In genomic region chr1:114107474-114108175, GRCh38 we compare ENCODE assay signal across 29 cellular contexts. TPM values are rescaled to one million over a fixed set of nuclear protein-coding genes. Genes with fewer than 3 reads are reported as not detected.
DNase-seq lines count a peak whose midpoint lies in the region; ATAC-seq and TF ChIP-seq lines count a peak whose summit lies in the region.
"Had no signal": no experiment of that assay in that cellular context is flagged by ENCODE, and none has a peak within 500 bp of the region (broad histone marks: within the 10 kb centered on the region; RNA-seq: fewer than 3 reads in every experiment).

No MANE protein-coding gene starts in this region.

- H3K27ac ChIP-seq in HCT116 (ENCODE audit: low read depth, low read length), result no peak overlapping the region
- no peak overlapping the region for H3K27ac ChIP-seq in VCaP
- no peak overlapping the region for H3K27ac ChIP-seq in neural progenitor cell
- H3K27ac ChIP-seq in RWPE1, result no peak overlapping the region
- H3K27ac ChIP-seq: esophagus muscularis mucosa, neutrophil had no signal

- no TSS peak for BruUV-seq in HCT116 (replicated peaks; lab: Mats Ljungman, UMichigan)

- H3K27me3 ChIP-seq in HCT116 (ENCODE audit: insufficient read depth, low read length) (peaks cover 2% of the 10 kb centered on the region; the same call in 1 of the 2 replicates), neural progenitor cell (no peaks in the 10 kb centered on the region)
- H3K27me3 ChIP-seq: esophagus muscularis mucosa, neutrophil had no signal

- H3K79me2 ChIP-seq in HCT116 (ENCODE audit: insufficient read depth, low read length) (no peaks in the 10 kb centered on the region), neural progenitor cell (ENCODE audit: low read depth) (no peaks in the 10 kb centered on the region)

- H3K4me3 Mint-ChIP-seq in neural progenitor cell, result peak overlapping the region; percentile 57
- H3K4me3 Mint-ChIP-seq: activated naive CD8-positive, alpha-beta T cell; activated T-cell treated with anti-CD3 and anti-CD28 coated beads, Interleukin-2, amount 50 U/mL, for 72 hours; GM23338 had no signal

- peaks cover 9% of the 10 kb centered on the region for H3F3A ChIP-seq in neural progenitor cell (ENCODE audit: low read depth)

- no peak for TF ChIP-seq RAD21 in HCT116 (IDR thresholded peaks at IDR 0.05; ENCODE audit: low read depth)

- H3K4me1 ChIP-seq in HCT116 (ENCODE audit: control insufficient read depth in 1 of 2, insufficient read depth in 2 of 2, low read length in 2 of 2) (no peaks in the 10 kb centered on the region), neural progenitor cell (peaks cover 33% of the 10 kb centered on the region)
- H3K4me1 ChIP-seq: esophagus muscularis mucosa had no signal

- no peaks in the 10 kb centered on the region for H3K9me2 ChIP-seq in HCT116 (ENCODE audit: insufficient read depth)

- TF ChIP-seq CTCF in HCT116 (IDR thresholded peaks at IDR 0.05 in 2 of 3, conservative IDR thresholded peaks at IDR 0.05 in 1 of 3; ENCODE audit: borderline replicate concordance in 1 of 3, insufficient read depth in 1 of 3, low read depth in 2 of 3, low read length in 2 of 3), result no peak
- TF ChIP-seq CTCF in VCaP (conservative IDR thresholded peaks at IDR 0.05), result 0 out of 2 replicates have a peak, but pooled peaks have one; percentile 8
- no peak for TF ChIP-seq CTCF in neural progenitor cell (IDR thresholded peaks at IDR 0.05)
- TF ChIP-seq CTCF in RWPE1 (conservative IDR thresholded peaks at IDR 0.05; ENCODE audit: low read depth), result no peak

- H4K20me1 ChIP-seq in HCT116 (ENCODE audit: insufficient read depth) (no peaks in the 10 kb centered on the region), neural progenitor cell (ENCODE audit: low read depth) (no peaks in the 10 kb centered on the region)

- peaks cover 3% of the 10 kb centered on the region for H3K27me3 Mint-ChIP-seq in neural progenitor cell (ENCODE audit: insufficient read depth, low read depth)
- H3K27me3 Mint-ChIP-seq: activated naive CD8-positive, alpha-beta T cell had no signal

- no peaks in the 10 kb centered on the region for H3K9me3 Mint-ChIP-seq in neural progenitor cell
- H3K9me3 Mint-ChIP-seq: activated T-cell treated with anti-CD3 and anti-CD28 coated beads, Interleukin-2, amount 50 U/mL, for 72 hours; GM23338 had no signal

- peaks cover 47% of the 10 kb centered on the region for H3K4me1 Mint-ChIP-seq in neural progenitor cell
- H3K4me1 Mint-ChIP-seq: IgD-negative memory B cell had no signal

- CTCF ChIA-PET in HCT116 (lab: Charles Lee) (interaction anchor here (0.7 kb wide), 1 partner anchor 176 kb away, joined by 3 read pairs; no protein-coding TSS in a partner anchor), RWPE1 (lab: Yijun Ruan, JAX) (interaction anchor here (0.5 kb wide), 1 partner anchor 1072 kb away, joined by 3 read pairs; no protein-coding TSS in a partner anchor)

- H3K27ac Mint-ChIP-seq in neural progenitor cell, result peak overlapping the region; percentile 26
- H3K27ac Mint-ChIP-seq: activated naive CD8-positive, alpha-beta T cell; activated T-cell treated with anti-CD3 and anti-CD28 coated beads, Interleukin-2, amount 50 U/mL, for 72 hours; GM23338; IgD-negative memory B cell had no signal

- H3K4me2 ChIP-seq in HCT116 (ENCODE audit: low read length), result no peak overlapping the region
- no peak overlapping the region for H3K4me2 ChIP-seq in neural progenitor cell
- H3K4me2 ChIP-seq: GM23338 had no signal

- peaks cover 3% of the 10 kb centered on the region for H3K36me3 Mint-ChIP-seq in neural progenitor cell
- H3K36me3 Mint-ChIP-seq: activated naive CD8-positive, alpha-beta T cell; IgD-negative memory B cell had no signal

- intact Hi-C loops in HCT116 (cut with micrococcal nuclease), result no loop called here

- POLR2A ChIA-PET in HCT116 (lab: Charles Lee), result no interaction called here
- POLR2A ChIA-PET in RWPE1 (lab: Yijun Ruan, JAX; ENCODE audit: low non-redundant PET), result no interaction called here

- TF ChIP-seq POLR2A in HCT116 (IDR thresholded peaks at IDR 0.05; ENCODE audit: borderline replicate concordance, extremely low read depth, insufficient read depth, insufficient read length), result no peak

- DNase-seq in NCI-H82 (lab: John Stamatoyannopoulos, UW), result peak; percentile 44
- DNase-seq in NCI-H82 treated with DMSO at 0.1 percent for 48 hours (lab: John Stamatoyannopoulos, UW; ENCODE audit: unreplicated experiment), result no peak
- DNase-seq in HCT116 (ENCODE audit: low read depth, low spot score), result no peak
- DNase-seq in neural progenitor cell (ENCODE audit: low spot score), result no peak
- no peak for DNase-seq in RWPE1 (ENCODE audit: low spot score)
- DNase-seq: activated CD4-positive, CD25-positive, alpha-beta regulatory T cell treated with anti-CD3 and anti-CD28 coated beads, Interleukin-2, amount 50 U/mL, for 72 hours; activated T-cell treated with anti-CD3 and anti-CD28 coated beads, Interleukin-2, amount 50 U/mL, for 72 hours; C1 segment of cervical spinal cord; DMS153; effector memory CD4-positive, alpha-beta T cell; NCI-H146; NCI-H2171; NCI-H526 treated with DMSO at 0.1 percent for 48 hours had no signal

- H3K36me3 ChIP-seq in HCT116 (ENCODE audit: control insufficient read depth in 1 of 2, insufficient read depth in 2 of 2, low read length in 2 of 2) (no peaks in the 10 kb centered on the region), neural progenitor cell (no peaks in the 10 kb centered on the region)
- H3K36me3 ChIP-seq: esophagus muscularis mucosa, neutrophil had no signal

- H3K9me3 ChIP-seq in HCT116 (ENCODE audit: control insufficient read depth in 1 of 2, insufficient read depth in 1 of 2, low read depth in 1 of 2, low read length in 2 of 2), result no peaks in the 10 kb centered on the region
- no peaks in the 10 kb centered on the region for H3K9me3 ChIP-seq in neural progenitor cell (ENCODE audit: low read depth)
- H3K9me3 ChIP-seq: esophagus muscularis mucosa, neutrophil had no signal

- ATAC-seq in HCT116, result peak; percentile 42; the same call in 1 of the 2 replicates
- ATAC-seq in GM21786 (IDR thresholded peaks at IDR 0.05; ENCODE audit: unreplicated experiment), result no peak
- ATAC-seq in GM18517 (IDR thresholded peaks at IDR 0.05; ENCODE audit: unreplicated experiment), result no peak
- ATAC-seq: activated T-cell treated with anti-CD3 and anti-CD28 coated beads, Interleukin-2, amount 50 U/mL, for 72 hours; GM23338; Panc1 had no signal

- RAD21 ChIA-PET in HCT116 (lab: Charles Lee; ENCODE audit: low non-redundant PET in 1 of 2, low total read pairs in 2 of 2, uncharacterized antibody in 2 of 2, unreplicated experiment in 2 of 2), result no interaction called here

- H2AFZ ChIP-seq in HCT116 (ENCODE audit: low read depth, low read length, poor library complexity, severe bottlenecking) (no peak overlapping the region), neural progenitor cell (replicated peaks) (no peak overlapping the region)
- H2AFZ ChIP-seq: GM23338 had no signal

- H3K9ac ChIP-seq in HCT116 (ENCODE audit: low read length) (no peak overlapping the region), neural progenitor cell (no peak overlapping the region)

- H3K4me3 ChIP-seq in HCT116 (replicated peaks in 1 of 2; ENCODE audit: low read depth in 1 of 2, low read length in 2 of 2) (no peak overlapping the region), neural progenitor cell (no peak overlapping the region)
- H3K4me3 ChIP-seq: esophagus muscularis mucosa, GM23338, SK-N-MC had no signal

TF ChIP-seq in HCT116, 20 proteins besides CTCF, POLR2A, EP300 and RAD21:
- TF ChIP-seq SIN3A (IDR thresholded peaks at IDR 0.05; ENCODE audit: low read depth) (no peak), YY1 (IDR thresholded peaks at IDR 0.05; ENCODE audit: extremely low read depth, insufficient replicate concordance, low read depth, low read length) (no peak), EZH2 (IDR thresholded peaks at IDR 0.05) (no peak), ATF3 (IDR thresholded peaks at IDR 0.05) (no peak), CBX3 (IDR thresholded peaks at IDR 0.05; ENCODE audit: low read depth) (no peak), POLR2AphosphoS5 (IDR thresholded peaks at IDR 0.05; ENCODE audit: low read depth, low read length) (no peak), ZFX (IDR thresholded peaks at IDR 0.05) (no peak), REST (IDR thresholded peaks at IDR 0.05; ENCODE audit: low read depth) (no peak), CEBPB (IDR thresholded peaks at IDR 0.05; ENCODE audit: low read depth) (no peak), MAX (IDR thresholded peaks at IDR 0.05) (no peak), TCF7L2 (IDR thresholded peaks at IDR 0.05; ENCODE audit: borderline replicate concordance, extremely low read depth, insufficient read depth, insufficient read length) (no peak)

RNA-seq across cellular contexts. Expression of gene SYT6, which starts 46.0 kb away (rescaled TPM):
- not detected for total RNA-seq in HCT116 (2021; ENCODE audit: unreplicated experiment)
- polyA plus RNA-seq in HCT116 (2012), result not detected in 2 replicates
- 8.1 and 13.6 TPM in 2 replicates for total RNA-seq in neural progenitor cell (ENCODE audit: low replicate concordance)
- total RNA-seq: A172; activated T-cell treated with anti-CD3 and anti-CD28 coated beads, Interleukin-2, amount 50 U/mL, for 72 hours; chondrocyte; glomerular endothelial cell; MCF 10A; T-helper 2 cell treated with Interferon-gamma antibody and Interleukin-4, amounts not matched to agents 100 ng/mL and 5 ng/mL, for 36 hours had no signal
- polyA plus RNA-seq: IgD-negative memory B cell, liver had no signal
